Comparison of ENCODE assay signal across 21 cellular contexts in genomic region chr2:53654364-53654763, GRCh38.
"Had no signal": no experiment of that assay in that cellular context is flagged by ENCODE, and none has a peak within 500 bp of the region (broad histone marks: within the 10 kb centered on the region; RNA-seq: fewer than 3 reads in every experiment).

No MANE protein-coding gene starts in this region.

- H3K27me3 ChIP-seq: neural progenitor cell, neutrophil, right atrium auricular region, spleen, suprapubic skin, tibial artery, vagina had no signal

- H3K9me3 ChIP-seq: neutrophil, right atrium auricular region, spleen, suprapubic skin, thoracic aorta, tibial artery, vagina had no signal

- H3K4me3 ChIP-seq: left ventricle myocardium inferior, lung, neural progenitor cell, right atrium auricular region, spleen, suprapubic skin, thoracic aorta, tibial artery, vagina had no signal

- H3K27ac ChIP-seq: left ventricle myocardium inferior, neural progenitor cell, neutrophil, right atrium auricular region, spleen, suprapubic skin, thoracic aorta, tibial artery, vagina had no signal

- H3K36me3 ChIP-seq: left ventricle myocardium inferior, neural progenitor cell, neutrophil, right atrium auricular region, spleen, suprapubic skin, thoracic aorta, tibial artery, vagina had no signal

- ATAC-seq: naive thymus-derived CD4-positive, alpha-beta T cell; sciatic nerve; stimulated activated effector memory CD8-positive, alpha-beta T cell treated with anti-CD3 and anti-CD28 coated beads, Interleukin-12 subunit alpha, Interleukin-12 subunit beta, amount 100 ng/mL, for 72 hours had no signal

- H3K4me1 ChIP-seq: left ventricle myocardium inferior, neural progenitor cell, right atrium auricular region, spleen, suprapubic skin, tibial artery, vagina had no signal

- DNase-seq: hippocampal formation; kidney; left ventricle myocardium inferior; mesendoderm; naive thymus-derived CD4-positive, alpha-beta T cell; nephron progenitor cell; occipital lobe; small intestine; spleen; stimulated activated CD4-positive, alpha-beta T cell treated with anti-CD3 and anti-CD28 coated beads, Interleukin-4, amount 100 ng/mL, for 24 hours; stimulated activated naive CD4-positive, alpha-beta T cell; tibial artery had no signal
